Comparison of ENCODE assay signal across 8 cellular contexts in the genomic region with DNA sequence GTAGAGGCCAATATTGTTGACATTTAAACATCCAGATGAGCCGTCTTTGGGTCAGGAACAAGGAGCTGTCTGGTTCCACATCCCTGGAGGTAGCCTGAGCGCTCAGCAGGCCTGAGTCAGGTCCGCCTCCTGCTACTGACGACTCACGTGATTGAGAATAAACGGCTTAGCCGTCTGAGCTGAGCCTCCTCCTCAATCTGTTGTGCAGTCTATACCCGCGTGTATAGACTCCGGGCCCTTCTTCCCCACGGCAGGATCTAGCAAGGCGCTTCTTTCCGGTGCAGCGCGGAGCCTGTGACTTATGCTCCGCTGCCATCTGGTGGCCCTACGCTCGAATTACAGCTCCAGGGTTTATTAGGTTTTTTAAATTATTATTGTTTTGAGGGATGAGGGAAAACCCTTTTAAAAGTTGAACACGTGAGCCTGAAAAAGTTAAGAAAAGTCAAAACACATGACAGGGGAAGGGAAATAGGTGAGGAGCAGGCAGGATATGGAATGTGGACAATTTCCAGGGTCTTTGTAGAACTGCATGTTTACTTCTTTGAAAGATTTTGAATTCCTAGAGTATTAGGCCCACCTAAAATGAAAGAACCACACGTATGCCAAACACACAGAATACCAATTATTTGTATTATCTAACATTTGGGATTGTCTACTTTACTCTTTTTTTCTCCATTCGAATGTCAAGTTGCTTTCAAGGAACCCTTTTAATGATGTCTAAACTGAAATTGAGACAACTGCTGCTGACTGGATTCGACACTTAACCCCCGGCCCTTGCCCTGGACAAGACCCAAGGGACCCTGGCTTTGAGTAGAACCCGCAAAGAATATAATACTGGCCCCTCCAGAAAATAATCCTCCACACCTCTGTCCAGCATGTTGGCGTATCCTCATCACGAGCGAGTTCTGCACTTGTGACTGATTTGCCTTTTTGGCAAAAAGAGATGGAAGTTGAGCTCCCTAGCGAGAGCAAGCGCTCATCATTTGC.
DNase-seq lines count a peak whose midpoint lies in the region; ATAC-seq and TF ChIP-seq lines count a peak whose summit lies in the region.

No MANE protein-coding gene starts in this region.

- H4K20me1 ChIP-seq in KMS-11 (ENCODE audit: insufficient read depth) (no peaks in the 10 kb centered on the region), neural progenitor cell (ENCODE audit: low read depth) (no peaks in the 10 kb centered on the region)

- peaks cover 24% of the 10 kb centered on the region for H3K4me1 Mint-ChIP-seq in neural progenitor cell

- TF ChIP-seq CTCF in KMS-11 (conservative IDR thresholded peaks at IDR 0.05; ENCODE audit: low read depth, low read length) (peak; percentile 99), Peyer's patch (IDR thresholded peaks at IDR 0.05) (peak; percentile 56 to 88 (median 85)), fibroblast of mammary gland (conservative IDR thresholded peaks at IDR 0.05; ENCODE audit: control insufficient read depth, insufficient read depth, low read depth, low read length) (peak; percentile 87), neural progenitor cell (IDR thresholded peaks at IDR 0.05) (peak; percentile 98), tibial artery (IDR thresholded peaks at IDR 0.05) (peak; percentile 85 to 93)

- peaks cover 7% of the 10 kb centered on the region for H3K27me3 Mint-ChIP-seq in neural progenitor cell (ENCODE audit: insufficient read depth, low read depth)

- peaks cover 2% of the 10 kb centered on the region for H3K9me3 Mint-ChIP-seq in neural progenitor cell

- no peaks in the 10 kb centered on the region for H3K27me3 ChIP-seq in KMS-11 (ENCODE audit: insufficient read depth, low read depth)
- no peaks in the 10 kb centered on the region for H3K27me3 ChIP-seq in Peyer's patch
- no peaks in the 10 kb centered on the region for H3K27me3 ChIP-seq in neural progenitor cell
- peaks cover 0 to 3% of the 10 kb centered on the region in 2 donors for H3K27me3 ChIP-seq in tibial artery

- DNase-seq in DMS 273 treated with DMSO at 0.1 percent for 48 hours (lab: John Stamatoyannopoulos, UW) = peak; percentile 13
- DNase-seq in Peyer's patch = peak; percentile 48 to 85 (median 66)
- DNase-seq in activated T-cell treated with anti-CD3 and anti-CD28 coated beads, Interleukin-2, amount 50 U/mL, for 48 hours = peak; percentile 69 to 71
- peak; percentile 73 for DNase-seq in fibroblast of mammary gland (ENCODE audit: low read depth)
- DNase-seq in neural progenitor cell (ENCODE audit: low spot score) = peak; percentile 88
- peak; percentile 73 to 74 for DNase-seq in tibial artery

- no peaks in the 10 kb centered on the region for H3F3A ChIP-seq in neural progenitor cell (ENCODE audit: low read depth)

- peak overlapping the region; percentile 22; the same call in 1 of the 2 replicates for H3K4me2 ChIP-seq in KMS-11
- H3K4me2 ChIP-seq in neural progenitor cell = no peak overlapping the region

- H3K9me3 ChIP-seq in Peyer's patch (no peaks in the 10 kb centered on the region), neural progenitor cell (ENCODE audit: low read depth) (no peaks in the 10 kb centered on the region), tibial artery (no peaks in the 10 kb centered on the region)

- ATAC-seq in GM21576 (IDR thresholded peaks at IDR 0.05; ENCODE audit: unreplicated experiment) = peak; percentile 82

- H3K27ac ChIP-seq in KMS-11 (no peak overlapping the region), Peyer's patch (no peak overlapping the region), neural progenitor cell (no peak overlapping the region), tibial artery (no peak overlapping the region)

- TF ChIP-seq POLR2A in Peyer's patch (IDR thresholded peaks at IDR 0.05) = no peak

- H3K79me2 ChIP-seq in KMS-11 (ENCODE audit: insufficient read depth, low read depth) = no peaks in the 10 kb centered on the region
- H3K79me2 ChIP-seq in neural progenitor cell (ENCODE audit: low read depth) = no peaks in the 10 kb centered on the region

- peaks cover 5% of the 10 kb centered on the region for H3K4me1 ChIP-seq in KMS-11 (ENCODE audit: low read depth, poor library complexity, severe bottlenecking)
- no peaks in the 10 kb centered on the region for H3K4me1 ChIP-seq in Peyer's patch
- H3K4me1 ChIP-seq in neural progenitor cell = peaks cover 10% of the 10 kb centered on the region
- H3K4me1 ChIP-seq in tibial artery = no peaks in the 10 kb centered on the region

- H3K9ac ChIP-seq in KMS-11 = no peak overlapping the region
- no peak overlapping the region for H3K9ac ChIP-seq in neural progenitor cell

- intact Hi-C loops in tibial artery (cut with DNase I; ENCODE audit: low total_unique reads) = loop anchor here (2.0 kb wide), 1 partner anchor 311 kb away; no protein-coding TSS in a partner anchor

- H3K36me3 ChIP-seq in KMS-11 (ENCODE audit: insufficient read depth) = no peaks in the 10 kb centered on the region
- no peaks in the 10 kb centered on the region for H3K36me3 ChIP-seq in Peyer's patch
- no peaks in the 10 kb centered on the region for H3K36me3 ChIP-seq in neural progenitor cell
- no peaks in the 10 kb centered on the region for H3K36me3 ChIP-seq in tibial artery

- no peaks in the 10 kb centered on the region for H3K36me3 Mint-ChIP-seq in neural progenitor cell

- peak overlapping the region; percentile 74 for H2AFZ ChIP-seq in KMS-11 (ENCODE audit: low read depth)
- H2AFZ ChIP-seq in neural progenitor cell (replicated peaks) = peak overlapping the region; percentile 58

- H3K4me3 ChIP-seq in KMS-11 (IDR thresholded peaks at IDR 0.05; ENCODE audit: insufficient read depth, low read depth, low read length) (no peak overlapping the region), Peyer's patch (no peak overlapping the region), fibroblast of mammary gland (ENCODE audit: control insufficient read depth, low read depth, low read length) (no peak overlapping the region), neural progenitor cell (no peak overlapping the region), tibial artery (no peak overlapping the region)

- H3K4me3 Mint-ChIP-seq in neural progenitor cell = no peak overlapping the region

- H3K27ac Mint-ChIP-seq in neural progenitor cell = no peak overlapping the region

Comparison
In these comparisons a context has a peak if more than half of its experiments do, and no peak if none do; other contexts are left out.
1. DNase-seq: peak in every context shown above with its lines; median percentile 88 in neural progenitor cell; 74 in tibial artery; 73 in fibroblast of mammary gland; 70 in activated T-cell treated with anti-CD3 and anti-CD28 coated beads, Interleukin-2, amount 50 U/mL, for 48 hours; 66 in Peyer's patch; 13 in DMS 273 treated with DMSO at 0.1 percent for 48 hours.